Comparison of ENCODE assay signal across 1 cellular context in genomic region chr21:44939532-44940115, GRCh38.
TF ChIP-seq lines count a peak whose summit lies in the region.

SLX9 (plus strand) TSS chr21:44940029; CDS start chr21:44940058, 29 bp downstream.

TF ChIP-seq in GM12878, 131 proteins besides CTCF, POLR2A, EP300 and RAD21 (continued from another document):
- TF ChIP-seq ZNF687 (IDR thresholded peaks at IDR 0.05) (peak; percentile 81), GATAD2B (conservative IDR thresholded peaks at IDR 0.05; ENCODE audit: low read depth) (no peak; the same call in none of the 2 replicates), IKZF2 (IDR thresholded peaks at IDR 0.05) (peak; percentile 18 to 55; a peak in 1 of 4 replicates)
